Comparison of ENCODE assay signal across 1 cellular context in the genomic region with DNA sequence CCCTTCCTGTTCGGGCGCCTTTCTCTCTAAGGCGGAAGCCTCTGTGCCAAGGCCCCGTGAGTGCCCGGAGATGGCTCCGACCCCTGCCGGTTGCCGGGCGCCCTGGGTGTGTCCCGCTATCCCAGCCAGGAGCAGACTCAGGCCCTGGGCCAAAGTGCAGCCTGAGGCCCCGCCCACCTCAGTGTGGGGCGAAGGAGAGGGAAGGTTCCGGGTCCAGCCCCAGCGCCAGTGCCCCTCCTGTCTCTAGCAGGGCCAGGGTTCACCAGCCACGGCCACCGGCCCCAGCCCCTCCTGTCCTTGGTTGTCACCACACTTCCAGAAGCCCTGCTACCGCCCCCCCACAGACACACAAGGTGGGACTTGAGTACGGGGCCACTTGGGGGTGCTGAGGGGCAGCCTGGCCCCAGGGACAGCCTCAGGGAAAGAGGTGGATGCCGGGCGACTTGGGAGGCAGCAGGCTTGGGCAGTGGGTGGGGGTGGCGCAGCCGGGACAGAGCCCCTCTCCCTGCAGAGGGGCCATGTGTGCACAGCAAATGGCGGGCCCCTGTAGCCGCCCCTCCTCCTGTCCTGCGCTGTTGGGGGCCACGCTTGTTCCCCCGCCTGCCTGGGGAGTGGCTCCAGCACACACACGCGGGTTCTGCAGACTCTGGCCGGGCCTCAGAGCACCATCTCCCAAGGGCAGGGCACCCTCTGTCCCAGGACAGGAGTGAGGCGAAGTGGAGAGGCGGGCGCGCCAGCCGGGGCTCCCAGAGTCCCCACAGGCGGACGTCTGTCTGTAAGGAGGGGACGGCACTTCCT.
A peak's percentile ranks its signal among the peaks of the same experiment; 100 is the strongest.
TF ChIP-seq lines count a peak whose summit lies in the region.

No MANE protein-coding gene starts in this region.

TF ChIP-seq in HepG2, 621 proteins besides CTCF, POLR2A, EP300 and RAD21 (continues in another document):
- peak; percentile 38; the same call in 1 of the 2 replicates for TF ChIP-seq RFXAP (CRISPR knock-in tag; IDR thresholded peaks at IDR 0.05; ENCODE audit: borderline replicate concordance)
- TF ChIP-seq, protein P1, sequence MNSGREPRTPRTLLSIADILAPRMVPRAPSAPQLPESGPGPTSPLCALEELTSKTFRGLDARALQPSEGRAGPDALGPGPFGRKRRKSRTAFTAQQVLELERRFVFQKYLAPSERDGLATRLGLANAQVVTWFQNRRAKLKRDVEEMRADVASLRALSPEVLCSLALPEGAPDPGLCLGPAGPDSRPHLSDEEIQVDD (CRISPR knock-in tag; IDR thresholded peaks at IDR 0.05; ENCODE audit: borderline replicate concordance): no peak
- TF ChIP-seq, protein P2, sequence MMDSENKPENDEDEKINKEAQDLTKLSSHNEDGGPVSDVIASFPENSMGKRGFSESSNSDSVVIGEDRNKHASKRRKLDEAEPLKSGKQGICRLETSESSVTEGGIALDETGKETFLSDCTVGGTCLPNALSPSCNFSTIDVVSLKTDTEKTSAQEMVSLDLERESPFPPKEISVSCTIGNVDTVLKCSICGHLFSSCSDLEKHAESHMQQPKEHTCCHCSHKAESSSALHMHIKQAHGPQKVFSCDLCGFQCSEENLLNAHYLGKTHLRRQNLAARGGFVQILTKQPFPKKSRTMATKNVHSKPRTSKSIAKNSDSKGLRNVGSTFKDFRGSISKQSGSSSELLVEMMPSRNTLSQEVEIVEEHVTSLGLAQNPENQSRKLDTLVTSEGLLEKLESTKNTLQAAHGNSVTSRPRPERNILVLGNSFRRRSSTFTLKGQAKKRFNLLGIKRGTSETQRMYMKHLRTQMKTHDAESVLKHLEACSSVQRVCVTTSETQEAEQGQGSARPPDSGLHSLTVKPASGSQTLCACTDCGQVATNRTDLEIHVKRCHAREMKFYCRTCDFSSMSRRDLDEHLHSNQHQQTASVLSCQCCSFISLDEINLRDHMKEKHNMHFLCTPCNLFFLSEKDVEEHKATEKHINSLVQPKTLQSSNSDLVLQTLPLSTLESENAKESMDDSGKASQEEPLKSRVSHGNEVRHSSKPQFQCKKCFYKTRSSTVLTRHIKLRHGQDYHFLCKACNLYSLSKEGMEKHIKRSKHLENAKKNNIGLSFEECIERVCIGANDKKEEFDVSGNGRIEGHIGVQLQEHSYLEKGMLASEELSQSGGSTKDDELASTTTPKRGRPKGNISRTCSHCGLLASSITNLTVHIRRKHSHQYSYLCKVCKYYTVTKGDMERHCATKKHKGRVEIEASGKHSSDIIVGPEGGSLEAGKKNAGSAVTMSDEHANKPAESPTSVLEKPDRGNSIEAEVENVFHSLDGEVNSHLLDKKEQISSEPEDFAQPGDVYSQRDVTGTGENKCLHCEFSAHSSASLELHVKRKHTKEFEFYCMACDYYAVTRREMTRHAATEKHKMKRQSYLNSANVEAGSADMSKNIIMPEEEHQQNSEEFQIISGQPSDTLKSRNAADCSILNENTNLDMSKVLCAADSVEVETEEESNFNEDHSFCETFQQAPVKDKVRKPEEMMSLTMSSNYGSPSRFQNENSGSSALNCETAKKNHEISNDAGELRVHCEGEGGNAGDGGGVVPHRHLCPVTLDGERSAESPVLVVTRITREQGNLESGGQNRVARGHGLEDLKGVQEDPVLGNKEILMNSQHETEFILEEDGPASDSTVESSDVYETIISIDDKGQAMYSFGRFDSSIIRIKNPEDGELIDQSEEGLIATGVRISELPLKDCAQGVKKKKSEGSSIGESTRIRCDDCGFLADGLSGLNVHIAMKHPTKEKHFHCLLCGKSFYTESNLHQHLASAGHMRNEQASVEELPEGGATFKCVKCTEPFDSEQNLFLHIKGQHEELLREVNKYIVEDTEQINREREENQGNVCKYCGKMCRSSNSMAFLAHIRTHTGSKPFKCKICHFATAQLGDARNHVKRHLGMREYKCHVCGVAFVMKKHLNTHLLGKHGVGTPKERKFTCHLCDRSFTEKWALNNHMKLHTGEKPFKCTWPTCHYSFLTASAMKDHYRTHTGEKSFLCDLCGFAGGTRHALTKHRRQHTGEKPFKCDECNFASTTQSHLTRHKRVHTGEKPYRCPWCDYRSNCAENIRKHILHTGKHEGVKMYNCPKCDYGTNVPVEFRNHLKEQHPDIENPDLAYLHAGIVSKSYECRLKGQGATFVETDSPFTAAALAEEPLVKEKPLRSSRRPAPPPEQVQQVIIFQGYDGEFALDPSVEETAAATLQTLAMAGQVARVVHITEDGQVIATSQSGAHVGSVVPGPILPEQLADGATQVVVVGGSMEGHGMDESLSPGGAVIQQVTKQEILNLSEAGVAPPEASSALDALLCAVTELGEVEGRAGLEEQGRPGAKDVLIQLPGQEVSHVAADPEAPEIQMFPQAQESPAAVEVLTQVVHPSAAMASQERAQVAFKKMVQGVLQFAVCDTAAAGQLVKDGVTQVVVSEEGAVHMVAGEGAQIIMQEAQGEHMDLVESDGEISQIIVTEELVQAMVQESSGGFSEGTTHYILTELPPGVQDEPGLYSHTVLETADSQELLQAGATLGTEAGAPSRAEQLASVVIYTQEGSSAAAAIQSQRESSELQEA (CRISPR knock-in tag; IDR thresholded peaks at IDR 0.05; ENCODE audit: not compliant biosample characterization): no peak
- TF ChIP-seq IRX3 (CRISPR knock-in tag; IDR thresholded peaks at IDR 0.05; ENCODE audit: borderline replicate concordance, low read depth): peak; percentile 83; the same call in 1 of the 2 replicates
- no peak for TF ChIP-seq LCORL (IDR thresholded peaks at IDR 0.05)
- peak; percentile 97 for TF ChIP-seq LCORL (CRISPR knock-in tag; IDR thresholded peaks at IDR 0.05)
- TF ChIP-seq NCOA1 (CRISPR knock-in tag; IDR thresholded peaks at IDR 0.05): no peak
- TF ChIP-seq, protein P3, sequence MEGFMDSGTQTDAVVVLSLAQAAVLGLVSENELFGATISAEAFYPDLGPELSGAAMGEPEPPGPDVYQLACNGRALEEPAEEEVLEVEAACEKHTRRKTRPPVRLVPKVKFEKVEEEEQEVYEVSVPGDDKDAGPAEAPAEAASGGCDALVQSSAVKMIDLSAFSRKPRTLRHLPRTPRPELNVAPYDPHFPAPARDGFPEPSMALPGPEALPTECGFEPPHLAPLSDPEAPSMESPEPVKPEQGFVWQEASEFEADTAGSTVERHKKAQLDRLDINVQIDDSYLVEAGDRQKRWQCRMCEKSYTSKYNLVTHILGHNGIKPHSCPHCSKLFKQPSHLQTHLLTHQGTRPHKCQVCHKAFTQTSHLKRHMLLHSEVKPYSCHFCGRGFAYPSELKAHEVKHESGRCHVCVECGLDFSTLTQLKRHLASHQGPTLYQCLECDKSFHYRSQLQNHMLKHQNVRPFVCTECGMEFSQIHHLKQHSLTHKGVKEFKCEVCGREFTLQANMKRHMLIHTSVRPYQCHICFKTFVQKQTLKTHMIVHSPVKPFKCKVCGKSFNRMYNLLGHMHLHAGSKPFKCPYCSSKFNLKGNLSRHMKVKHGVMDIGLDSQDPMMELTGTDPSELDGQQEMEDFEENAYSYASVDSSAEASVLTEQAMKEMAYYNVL (CRISPR knock-in tag; IDR thresholded peaks at IDR 0.05; ENCODE audit: borderline replicate concordance): no peak
- TF ChIP-seq ZSCAN30 (CRISPR knock-in tag; IDR thresholded peaks at IDR 0.05): no peak
- 0 out of 2 replicates have a peak, but pooled peaks have one; percentile 19 for TF ChIP-seq ZNF124 (CRISPR knock-in tag; IDR thresholded peaks at IDR 0.05)
- TF ChIP-seq ZNF180 (CRISPR knock-in tag; IDR thresholded peaks at IDR 0.05; ENCODE audit: borderline replicate concordance, low read depth): no peak
- no peak; the same call in 1 of the 2 replicates for TF ChIP-seq TP53 (CRISPR knock-in tag; conservative IDR thresholded peaks at IDR 0.05)
- no peak for TF ChIP-seq SMC3 (IDR thresholded peaks at IDR 0.05; ENCODE audit: low read length)
- TF ChIP-seq, protein P4, sequence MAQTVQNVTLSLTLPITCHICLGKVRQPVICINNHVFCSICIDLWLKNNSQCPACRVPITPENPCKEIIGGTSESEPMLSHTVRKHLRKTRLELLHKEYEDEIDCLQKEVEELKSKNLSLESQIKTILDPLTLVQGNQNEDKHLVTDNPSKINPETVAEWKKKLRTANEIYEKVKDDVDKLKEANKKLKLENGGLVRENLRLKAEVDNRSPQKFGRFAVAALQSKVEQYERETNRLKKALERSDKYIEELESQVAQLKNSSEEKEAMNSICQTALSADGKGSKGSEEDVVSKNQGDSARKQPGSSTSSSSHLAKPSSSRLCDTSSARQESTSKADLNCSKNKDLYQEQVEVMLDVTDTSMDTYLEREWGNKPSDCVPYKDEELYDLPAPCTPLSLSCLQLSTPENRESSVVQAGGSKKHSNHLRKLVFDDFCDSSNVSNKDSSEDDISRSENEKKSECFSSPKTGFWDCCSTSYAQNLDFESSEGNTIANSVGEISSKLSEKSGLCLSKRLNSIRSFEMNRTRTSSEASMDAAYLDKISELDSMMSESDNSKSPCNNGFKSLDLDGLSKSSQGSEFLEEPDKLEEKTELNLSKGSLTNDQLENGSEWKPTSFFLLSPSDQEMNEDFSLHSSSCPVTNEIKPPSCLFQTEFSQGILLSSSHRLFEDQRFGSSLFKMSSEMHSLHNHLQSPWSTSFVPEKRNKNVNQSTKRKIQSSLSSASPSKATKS (CRISPR knock-in tag; IDR thresholded peaks at IDR 0.05): no peak
- peak; percentile 89 for TF ChIP-seq ZSCAN25 (CRISPR knock-in tag; IDR thresholded peaks at IDR 0.05)
- no peak for TF ChIP-seq RARG (CRISPR knock-in tag; IDR thresholded peaks at IDR 0.05; ENCODE audit: low read depth)
- no peak for TF ChIP-seq ZNF234 (CRISPR knock-in tag; conservative IDR thresholded peaks at IDR 0.05)
- TF ChIP-seq, protein P5, sequence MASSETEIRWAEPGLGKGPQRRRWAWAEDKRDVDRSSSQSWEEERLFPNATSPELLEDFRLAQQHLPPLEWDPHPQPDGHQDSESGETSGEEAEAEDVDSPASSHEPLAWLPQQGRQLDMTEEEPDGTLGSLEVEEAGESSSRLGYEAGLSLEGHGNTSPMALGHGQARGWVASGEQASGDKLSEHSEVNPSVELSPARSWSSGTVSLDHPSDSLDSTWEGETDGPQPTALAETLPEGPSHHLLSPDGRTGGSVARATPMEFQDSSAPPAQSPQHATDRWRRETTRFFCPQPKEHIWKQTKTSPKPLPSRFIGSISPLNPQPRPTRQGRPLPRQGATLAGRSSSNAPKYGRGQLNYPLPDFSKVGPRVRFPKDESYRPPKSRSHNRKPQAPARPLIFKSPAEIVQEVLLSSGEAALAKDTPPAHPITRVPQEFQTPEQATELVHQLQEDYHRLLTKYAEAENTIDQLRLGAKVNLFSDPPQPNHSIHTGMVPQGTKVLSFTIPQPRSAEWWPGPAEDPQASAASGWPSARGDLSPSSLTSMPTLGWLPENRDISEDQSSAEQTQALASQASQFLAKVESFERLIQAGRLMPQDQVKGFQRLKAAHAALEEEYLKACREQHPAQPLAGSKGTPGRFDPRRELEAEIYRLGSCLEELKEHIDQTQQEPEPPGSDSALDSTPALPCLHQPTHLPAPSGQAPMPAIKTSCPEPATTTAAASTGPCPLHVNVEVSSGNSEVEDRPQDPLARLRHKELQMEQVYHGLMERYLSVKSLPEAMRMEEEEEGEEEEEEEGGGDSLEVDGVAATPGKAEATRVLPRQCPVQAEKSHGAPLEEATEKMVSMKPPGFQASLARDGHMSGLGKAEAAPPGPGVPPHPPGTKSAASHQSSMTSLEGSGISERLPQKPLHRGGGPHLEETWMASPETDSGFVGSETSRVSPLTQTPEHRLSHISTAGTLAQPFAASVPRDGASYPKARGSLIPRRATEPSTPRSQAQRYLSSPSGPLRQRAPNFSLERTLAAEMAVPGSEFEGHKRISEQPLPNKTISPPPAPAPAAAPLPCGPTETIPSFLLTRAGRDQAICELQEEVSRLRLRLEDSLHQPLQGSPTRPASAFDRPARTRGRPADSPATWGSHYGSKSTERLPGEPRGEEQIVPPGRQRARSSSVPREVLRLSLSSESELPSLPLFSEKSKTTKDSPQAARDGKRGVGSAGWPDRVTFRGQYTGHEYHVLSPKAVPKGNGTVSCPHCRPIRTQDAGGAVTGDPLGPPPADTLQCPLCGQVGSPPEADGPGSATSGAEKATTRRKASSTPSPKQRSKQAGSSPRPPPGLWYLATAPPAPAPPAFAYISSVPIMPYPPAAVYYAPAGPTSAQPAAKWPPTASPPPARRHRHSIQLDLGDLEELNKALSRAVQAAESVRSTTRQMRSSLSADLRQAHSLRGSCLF (CRISPR knock-in tag; IDR thresholded peaks at IDR 0.05; ENCODE audit: borderline replicate concordance): no peak
- TF ChIP-seq, protein P6, sequence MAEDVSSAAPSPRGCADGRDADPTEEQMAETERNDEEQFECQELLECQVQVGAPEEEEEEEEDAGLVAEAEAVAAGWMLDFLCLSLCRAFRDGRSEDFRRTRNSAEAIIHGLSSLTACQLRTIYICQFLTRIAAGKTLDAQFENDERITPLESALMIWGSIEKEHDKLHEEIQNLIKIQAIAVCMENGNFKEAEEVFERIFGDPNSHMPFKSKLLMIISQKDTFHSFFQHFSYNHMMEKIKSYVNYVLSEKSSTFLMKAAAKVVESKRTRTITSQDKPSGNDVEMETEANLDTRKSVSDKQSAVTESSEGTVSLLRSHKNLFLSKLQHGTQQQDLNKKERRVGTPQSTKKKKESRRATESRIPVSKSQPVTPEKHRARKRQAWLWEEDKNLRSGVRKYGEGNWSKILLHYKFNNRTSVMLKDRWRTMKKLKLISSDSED (CRISPR knock-in tag; IDR thresholded peaks at IDR 0.05): no peak
- no peak for TF ChIP-seq ZKSCAN5 (CRISPR knock-in tag; IDR thresholded peaks at IDR 0.05)
- peak; percentile 34; the same call in 1 of the 2 replicates for TF ChIP-seq CCDC6 (CRISPR knock-in tag; IDR thresholded peaks at IDR 0.05)
- 0 out of 2 replicates have a peak, but pooled peaks have one; percentile 27 for TF ChIP-seq ZMYM4 (CRISPR knock-in tag; IDR thresholded peaks at IDR 0.05)
- TF ChIP-seq, protein P7, sequence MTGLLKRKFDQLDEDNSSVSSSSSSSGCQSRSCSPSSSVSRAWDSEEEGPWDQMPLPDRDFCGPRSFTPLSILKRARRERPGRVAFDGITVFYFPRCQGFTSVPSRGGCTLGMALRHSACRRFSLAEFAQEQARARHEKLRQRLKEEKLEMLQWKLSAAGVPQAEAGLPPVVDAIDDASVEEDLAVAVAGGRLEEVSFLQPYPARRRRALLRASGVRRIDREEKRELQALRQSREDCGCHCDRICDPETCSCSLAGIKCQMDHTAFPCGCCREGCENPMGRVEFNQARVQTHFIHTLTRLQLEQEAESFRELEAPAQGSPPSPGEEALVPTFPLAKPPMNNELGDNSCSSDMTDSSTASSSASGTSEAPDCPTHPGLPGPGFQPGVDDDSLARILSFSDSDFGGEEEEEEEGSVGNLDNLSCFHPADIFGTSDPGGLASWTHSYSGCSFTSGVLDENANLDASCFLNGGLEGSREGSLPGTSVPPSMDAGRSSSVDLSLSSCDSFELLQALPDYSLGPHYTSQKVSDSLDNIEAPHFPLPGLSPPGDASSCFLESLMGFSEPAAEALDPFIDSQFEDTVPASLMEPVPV (CRISPR knock-in tag; IDR thresholded peaks at IDR 0.05): peak; percentile 84
- TF ChIP-seq, protein P8, sequence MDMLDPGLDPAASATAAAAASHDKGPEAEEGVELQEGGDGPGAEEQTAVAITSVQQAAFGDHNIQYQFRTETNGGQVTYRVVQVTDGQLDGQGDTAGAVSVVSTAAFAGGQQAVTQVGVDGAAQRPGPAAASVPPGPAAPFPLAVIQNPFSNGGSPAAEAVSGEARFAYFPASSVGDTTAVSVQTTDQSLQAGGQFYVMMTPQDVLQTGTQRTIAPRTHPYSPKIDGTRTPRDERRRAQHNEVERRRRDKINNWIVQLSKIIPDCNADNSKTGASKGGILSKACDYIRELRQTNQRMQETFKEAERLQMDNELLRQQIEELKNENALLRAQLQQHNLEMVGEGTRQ (IDR thresholded peaks at IDR 0.05; ENCODE audit: low read depth, low read length): no peak
- TF ChIP-seq, protein P8 (CRISPR knock-in tag; IDR thresholded peaks at IDR 0.05; ENCODE audit: borderline replicate concordance): no peak
